Comparison of ENCODE assay signal across 1 cellular context in genomic region chr4:13522282-13523104, GRCh38.
TF ChIP-seq lines count a peak whose summit lies in the region.

No MANE protein-coding gene starts in this region.

TF ChIP-seq in SK-N-SH, 30 proteins besides CTCF, POLR2A, EP300 and RAD21 (continued from another document):
- TF ChIP-seq ZBTB33 (IDR thresholded peaks at IDR 0.05; ENCODE audit: borderline replicate concordance, low read depth) (no peak), JUND (IDR thresholded peaks at IDR 0.05) (no peak), EZH2phosphoT487 (IDR thresholded peaks at IDR 0.05; ENCODE audit: borderline replicate concordance, low read depth) (no peak), GATA2 (CRISPR knock-in tag; IDR thresholded peaks at IDR 0.05) (no peak), TAF1 (IDR thresholded peaks at IDR 0.05; ENCODE audit: borderline replicate concordance, low read depth, low read length) (no peak), USF1 (IDR thresholded peaks at IDR 0.05; ENCODE audit: borderline replicate concordance, low read depth) (no peak), IRF3 (IDR thresholded peaks at IDR 0.05; ENCODE audit: low read depth, low read length) (no peak)
